Comparison of ENCODE assay signal across 14 cellular contexts in the genomic region with DNA sequence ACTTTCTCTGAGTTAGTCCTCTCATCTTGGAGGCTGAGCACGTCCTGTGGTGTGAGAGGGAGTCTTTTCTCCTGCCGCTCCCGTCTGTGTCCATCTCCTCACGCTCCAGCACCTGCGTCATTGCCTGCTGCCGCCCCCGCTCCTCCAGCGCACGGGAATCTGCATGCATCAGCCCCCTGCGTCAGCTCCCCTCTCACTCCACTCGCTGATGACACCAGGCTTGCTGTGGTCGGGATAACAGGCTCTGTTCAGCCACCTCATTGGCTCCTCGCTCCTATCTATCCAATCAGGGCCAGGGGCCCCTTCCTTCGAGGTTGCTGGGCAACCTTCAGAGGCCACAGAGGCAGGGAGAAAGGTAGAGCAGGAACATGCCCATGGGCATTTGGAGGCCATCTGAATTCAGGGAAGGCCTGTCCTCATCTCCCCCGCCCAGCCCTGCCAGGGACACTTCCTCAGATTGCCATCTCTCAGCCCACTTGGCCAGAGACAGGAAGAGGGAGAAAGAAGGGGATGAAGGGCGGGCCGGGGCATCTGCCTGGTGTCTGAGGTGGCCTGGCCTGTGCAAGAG. TPM values are rescaled to one million over a fixed set of nuclear protein-coding genes. Genes with fewer than 3 reads are reported as not detected.
DNase-seq lines count a peak whose midpoint lies in the region; ATAC-seq and TF ChIP-seq lines count a peak whose summit lies in the region.
"Had no signal": no experiment of that assay in that cellular context is flagged by ENCODE, and none has a peak within 500 bp of the region (broad histone marks: within the 10 kb centered on the region; RNA-seq: fewer than 3 reads in every experiment).

No MANE protein-coding gene starts in this region.

- H3K36me3 ChIP-seq in uterus (no peaks in the 10 kb centered on the region), esophagus squamous epithelium (no peaks in the 10 kb centered on the region)

- in situ Hi-C loops in astrocyte of the cerebellum (cut with HindIII; ENCODE audit: low sequenced_read_pairs), result no loop called here

- POLR2A ChIA-PET in activated CD4-positive, alpha-beta T cell treated with anti-CD3 and anti-CD28 coated beads, Interleukin-2, amount 10 ng/mL, durations not matched to agents 7 days and 5 days (lab: Charles Lee), result no interaction called here

- intact Hi-C loops in uterus (cut with DNase I; ENCODE audit: low total_unique reads), result no loop called here
- intact Hi-C loops in esophagus squamous epithelium (cut with DNase I), result no loop called here

- CTCF ChIA-PET in activated CD4-positive, alpha-beta T cell treated with anti-CD3 and anti-CD28 coated beads, Interleukin-2, amount 10 ng/mL, durations not matched to agents 7 days and 5 days (lab: Charles Lee), result no interaction called here

- WGBS in esophagus squamous epithelium, 2 donors, result 28 to 64% methylated on average over 5 of the region's 17 CpGs

- no peaks in the 10 kb centered on the region for H3K9me3 Mint-ChIP-seq in activated CD4-positive, alpha-beta T cell treated with anti-CD3 and anti-CD28 coated beads, Interleukin-2, amount 10 ng/mL, durations not matched to agents 7 days and 5 days
- H3K9me3 Mint-ChIP-seq: stimulated activated naive CD8-positive, alpha-beta T cell treated with anti-CD3 and anti-CD28 coated beads, Interleukin-15, amount 100 ng/mL, for 72 hours had no signal

- no peak overlapping the region for H3K4me3 Mint-ChIP-seq in activated CD4-positive, alpha-beta T cell treated with anti-CD3 and anti-CD28 coated beads, Interleukin-2, amount 10 ng/mL, durations not matched to agents 7 days and 5 days
- H3K4me3 Mint-ChIP-seq: T-helper 17 cell had no signal

- no peak overlapping the region for H3K4me3 ChIP-seq in astrocyte of the cerebellum (ENCODE audit: low read depth, low read length)
- H3K4me3 ChIP-seq in uterus, result no peak overlapping the region
- H3K4me3 ChIP-seq in esophagus squamous epithelium, result no peak overlapping the region

- no peaks in the 10 kb centered on the region for H3K36me3 Mint-ChIP-seq in activated CD4-positive, alpha-beta T cell treated with anti-CD3 and anti-CD28 coated beads, Interleukin-2, amount 10 ng/mL, durations not matched to agents 7 days and 5 days (ENCODE audit: low read depth)

- ATAC-seq in GM18502 (IDR thresholded peaks at IDR 0.05; ENCODE audit: poor library complexity, unreplicated experiment), result no peak
- ATAC-seq: stimulated activated naive CD8-positive, alpha-beta T cell treated with anti-CD3 and anti-CD28 coated beads, Interleukin-15, amount 100 ng/mL, for 72 hours; T-helper 17 cell had no signal

- H3K27ac ChIP-seq in uterus, result peak overlapping the region in 1 of 2 donors; percentile 20
- no peak overlapping the region for H3K27ac ChIP-seq in esophagus squamous epithelium

- H3K27me3 Mint-ChIP-seq in activated CD4-positive, alpha-beta T cell treated with anti-CD3 and anti-CD28 coated beads, Interleukin-2, amount 10 ng/mL, durations not matched to agents 7 days and 5 days, result peaks cover 3% of the 10 kb centered on the region

- H3K4me1 ChIP-seq in uterus, result no peaks in the 10 kb centered on the region
- peaks cover 0 to 84% (median 3%) of the 10 kb centered on the region in 3 donors for H3K4me1 ChIP-seq in esophagus squamous epithelium

- TF ChIP-seq POLR2A in uterus (IDR thresholded peaks at IDR 0.05), result peak in 1 of 2 donors; percentile 21
- TF ChIP-seq POLR2A in esophagus squamous epithelium (IDR thresholded peaks at IDR 0.05), result no peak

- no peaks in the 10 kb centered on the region for H3K4me1 Mint-ChIP-seq in activated CD4-positive, alpha-beta T cell treated with anti-CD3 and anti-CD28 coated beads, Interleukin-2, amount 10 ng/mL, durations not matched to agents 7 days and 5 days
- H3K4me1 Mint-ChIP-seq: T-helper 17 cell had no signal

- TF ChIP-seq CTCF in astrocyte of the cerebellum (IDR thresholded peaks at IDR 0.05; ENCODE audit: low read depth, low read length, missing control alignments) (no peak), uterus (IDR thresholded peaks at IDR 0.05) (no peak), esophagus squamous epithelium (IDR thresholded peaks at IDR 0.05) (no peak)

- peak; percentile 13 for DNase-seq in activated CD4-positive, alpha-beta T cell treated with anti-CD3 and anti-CD28 coated beads for 48 hours
- DNase-seq in activated CD4-positive, alpha-beta T cell treated with anti-CD3 and anti-CD28 coated beads, Interleukin-2, amount 10 ng/mL, durations not matched to agents 7 days and 5 days, result no peak
- DNase-seq in astrocyte of the cerebellum (ENCODE audit: low read depth), result peak; percentile 27
- peak; percentile 81 for DNase-seq in iPS-NIHi11 (ENCODE audit: low spot score)
- peak; percentile 40 to 55 for DNase-seq in uterus
- no peak for DNase-seq in NCI-H1105 (lab: John Stamatoyannopoulos, UW)
- DNase-seq in esophagus squamous epithelium (lab: John Stamatoyannopoulos, UW), result no peak
- DNase-seq: amniotic stem cell; KG1; occipital lobe; stimulated activated CD4-positive, alpha-beta T cell treated with anti-CD3 and anti-CD28 coated beads, Interleukin-2, amount 100 ng/mL, for 24 hours; stimulated activated naive CD8-positive, alpha-beta T cell treated with anti-CD3 and anti-CD28 coated beads, Interleukin-15, amount 100 ng/mL, for 72 hours; T-helper 17 cell had no signal

- no peak overlapping the region for H3K27ac Mint-ChIP-seq in activated CD4-positive, alpha-beta T cell treated with anti-CD3 and anti-CD28 coated beads, Interleukin-2, amount 10 ng/mL, durations not matched to agents 7 days and 5 days
- H3K27ac Mint-ChIP-seq: T-helper 17 cell had no signal

- H3K27me3 ChIP-seq in uterus, result no peaks in the 10 kb centered on the region
- H3K27me3 ChIP-seq in esophagus squamous epithelium, result no peaks in the 10 kb centered on the region

- H3K9me3 ChIP-seq in uterus (no peaks in the 10 kb centered on the region), esophagus squamous epithelium (no peaks in the 10 kb centered on the region)

RNA-seq across cellular contexts. Expression of a gene that starts 9.3 kb away (rescaled TPM):
- 1 to 10 TPM; 1.0 to 1.6 TPM for total RNA-seq in activated CD4-positive, alpha-beta T cell treated with anti-CD3 and anti-CD28 coated beads, Interleukin-2, amount 10 ng/mL, durations not matched to agents 7 days and 5 days
- total RNA-seq in uterus, result 10 to 100 TPM in 2 of 4 donors, 1 to 10 TPM in 2; 1.3 to 32.6 (median 12.1) TPM
- total RNA-seq in esophagus squamous epithelium, result 100 to 1,000 TPM; 205 to 470 (median 259) TPM

Comparison
In these comparisons a context has a peak if more than half of its experiments do, and no peak if none do; other contexts are left out.
1. DNase-seq: peak in activated CD4-positive, alpha-beta T cell treated with anti-CD3 and anti-CD28 coated beads for 48 hours (single experiment), astrocyte of the cerebellum (single experiment), iPS-NIHi11 (single experiment) and uterus (2 of 2); none in activated CD4-positive, alpha-beta T cell treated with anti-CD3 and anti-CD28 coated beads, Interleukin-2, amount 10 ng/mL, durations not matched to agents 7 days and 5 days (single experiment), NCI-H1105 (single experiment) and esophagus squamous epithelium (single experiment).
2. RNA of a gene that starts 9.3 kb away (total RNA-seq): 205 to 470 TPM in esophagus squamous epithelium; 1.3 to 32.6 TPM in uterus and 1.0 to 1.6 TPM in activated CD4-positive, alpha-beta T cell treated with anti-CD3 and anti-CD28 coated beads, Interleukin-2, amount 10 ng/mL, durations not matched to agents 7 days and 5 days; every median in the first group is over 4 times any median in the second.